Comparison of ENCODE assay signal across 7 cellular contexts in the genomic region with DNA sequence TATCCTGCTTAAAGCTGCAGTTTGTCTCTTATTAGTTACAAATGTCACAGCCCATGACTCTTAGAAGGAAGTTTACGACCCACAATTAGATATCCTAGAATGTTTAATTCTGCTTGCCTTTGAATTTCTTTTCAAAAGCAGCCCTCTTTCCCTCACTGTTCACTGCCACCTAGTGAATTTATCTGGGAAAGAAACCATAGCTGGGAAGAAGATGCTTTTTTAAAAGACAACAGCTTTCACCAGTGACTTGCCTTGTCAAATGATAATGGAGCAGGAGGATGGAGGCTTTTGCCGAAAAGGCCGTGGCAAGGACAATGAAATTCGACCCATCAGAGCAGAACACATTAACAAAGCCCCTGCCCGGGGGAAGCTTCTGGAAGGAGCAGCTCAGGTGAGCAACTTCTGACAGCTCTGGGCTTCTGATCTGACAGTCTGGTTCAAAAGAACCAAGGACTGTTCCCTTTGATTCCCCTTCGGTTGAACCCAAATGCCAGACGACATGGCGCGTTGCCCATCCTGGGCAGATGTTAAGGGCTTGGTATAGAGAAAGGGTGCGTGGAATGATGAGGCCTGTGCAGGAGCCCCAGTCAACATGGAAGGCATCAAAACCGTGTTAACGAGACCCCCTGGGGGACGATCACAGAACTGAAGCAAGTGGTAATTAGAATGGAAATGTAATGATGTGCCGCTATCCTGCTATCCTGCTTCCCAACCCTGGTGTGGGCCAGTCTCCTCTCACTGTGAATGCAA.
DNase-seq lines count a peak whose midpoint lies in the region; ATAC-seq and TF ChIP-seq lines count a peak whose summit lies in the region.

No MANE protein-coding gene starts in this region.

- TF ChIP-seq EP300 in sigmoid colon (IDR thresholded peaks at IDR 0.05) = no peak
- TF ChIP-seq EP300 in suprapubic skin (IDR thresholded peaks at IDR 0.05) = no peak

- no peak overlapping the region for H2AFZ ChIP-seq in PC-9

- intact Hi-C loops in PC-9 (cut with micrococcal nuclease; ENCODE audit: unreplicated experiment) (loop anchor here (1.0 kb wide), 1 partner anchor 306 kb away; no protein-coding TSS in a partner anchor), sigmoid colon (cut with DNase I) (loop anchor here (2.0 kb wide), 1 partner anchor 303 kb away; no protein-coding TSS in a partner anchor)

- POLR2A ChIA-PET in PC-9 (lab: Charles Lee; ENCODE audit: unreplicated experiment) = no interaction called here

- CTCF ChIA-PET in PC-9 (lab: Charles Lee) = interaction anchor here (0.8 to 1.2 kb wide), 2 partner anchors 212 to 303 kb away, joined by 3 to 4 read pairs; no protein-coding TSS in a partner anchor

- WGBS in sigmoid colon, 2 donors = 68 to 69% methylated on average over 14 of the region's 14 CpGs
- 60% methylated on average over 14 of the region's 14 CpGs for WGBS in suprapubic skin

- H3K27ac ChIP-seq in PC-9 = no peak overlapping the region
- no peak overlapping the region for H3K27ac ChIP-seq in sigmoid colon
- H3K27ac ChIP-seq in effector memory CD4-positive, alpha-beta T cell (ENCODE audit: insufficient read depth, low read length, poor library complexity, severe bottlenecking) = no peak overlapping the region
- no peak overlapping the region for H3K27ac ChIP-seq in suprapubic skin

- no peaks in the 10 kb centered on the region for H3K9me2 ChIP-seq in PC-9 (ENCODE audit: insufficient read depth)

- no peaks in the 10 kb centered on the region for H3F3A ChIP-seq in PC-9 (ENCODE audit: insufficient read depth, low read depth)

- no peaks in the 10 kb centered on the region for H4K20me1 ChIP-seq in PC-9 (ENCODE audit: insufficient read depth)

- in situ Hi-C loops in GM13976 (cut with MboI; ENCODE audit: low sequenced_read_pairs, unreplicated experiment) = no loop called here

- H3K4me1 ChIP-seq in PC-9 (replicated peaks; ENCODE audit: insufficient read depth) = peaks cover 6% of the 10 kb centered on the region; the same call in 1 of the 2 replicates
- no peaks in the 10 kb centered on the region for H3K4me1 ChIP-seq in sigmoid colon
- H3K4me1 ChIP-seq in effector memory CD4-positive, alpha-beta T cell (ENCODE audit: control insufficient read depth, insufficient read depth, low read length, poor library complexity, severe bottlenecking) = no peaks in the 10 kb centered on the region
- peaks cover 4% of the 10 kb centered on the region for H3K4me1 ChIP-seq in suprapubic skin

- H3K79me2 ChIP-seq in PC-9 (ENCODE audit: low read depth) = no peaks in the 10 kb centered on the region

- H3K36me3 ChIP-seq in PC-9 (ENCODE audit: low read depth) (no peaks in the 10 kb centered on the region), sigmoid colon (no peaks in the 10 kb centered on the region), suprapubic skin (no peaks in the 10 kb centered on the region)
- no peaks in the 10 kb centered on the region for H3K36me3 ChIP-seq in effector memory CD4-positive, alpha-beta T cell (ENCODE audit: control insufficient read depth, insufficient read depth, low read length)

- ATAC-seq in HG03521 (IDR thresholded peaks at IDR 0.05; ENCODE audit: unreplicated experiment) = no peak

- TF ChIP-seq POLR2A in sigmoid colon (IDR thresholded peaks at IDR 0.05) (no peak), suprapubic skin (IDR thresholded peaks at IDR 0.05) (no peak)

- peak; percentile 31 for DNase-seq in GM13976 (ENCODE audit: low spot score)
- peak in 1 of 2 experiments; percentile 35 for DNase-seq in PC-9
- peak; percentile 62 for DNase-seq in fibroblast of villous mesenchyme (ENCODE audit: low read depth)
- DNase-seq in sigmoid colon = no peak
- DNase-seq in effector memory CD4-positive, alpha-beta T cell = no peak
- DNase-seq in suprapubic skin (ENCODE audit: low spot score in 2 of 2) = no peak

- no peaks in the 10 kb centered on the region for H3K9me3 ChIP-seq in PC-9 (ENCODE audit: insufficient read depth, low read depth)
- H3K9me3 ChIP-seq in sigmoid colon = no peaks in the 10 kb centered on the region
- H3K9me3 ChIP-seq in effector memory CD4-positive, alpha-beta T cell (ENCODE audit: control insufficient read depth, low read length) = no peaks in the 10 kb centered on the region
- no peaks in the 10 kb centered on the region for H3K9me3 ChIP-seq in suprapubic skin

- H3K27me3 ChIP-seq in PC-9 (ENCODE audit: insufficient read depth, low read depth) (no peaks in the 10 kb centered on the region), sigmoid colon (no peaks in the 10 kb centered on the region), suprapubic skin (no peaks in the 10 kb centered on the region)
- H3K27me3 ChIP-seq in effector memory CD4-positive, alpha-beta T cell (replicated peaks; ENCODE audit: control insufficient read depth, insufficient read depth, low read length, poor library complexity, severe bottlenecking) = no peaks in the 10 kb centered on the region

- no peak for TF ChIP-seq CTCF in GM13976 (IDR thresholded peaks at IDR 0.05; ENCODE audit: borderline replicate concordance, control extremely low read depth, extremely low read depth, insufficient read depth, missing control alignments)
- peak; percentile 55 for TF ChIP-seq CTCF in PC-9 (conservative IDR thresholded peaks at IDR 0.05)
- TF ChIP-seq CTCF in fibroblast of villous mesenchyme (IDR thresholded peaks at IDR 0.05; ENCODE audit: insufficient read depth, low read depth, low read length) = peak; percentile 66
- TF ChIP-seq CTCF in sigmoid colon (IDR thresholded peaks at IDR 0.05) = peak in 3 of 4 experiments; percentile 19 to 53 (median 25)
- peak in 1 of 2 donors; percentile 17 for TF ChIP-seq CTCF in suprapubic skin (IDR thresholded peaks at IDR 0.05)

- no TSS peak for BruUV-seq in PC-9 (replicated peaks; lab: Mats Ljungman, UMichigan)

- H3K4me3 ChIP-seq in PC-9 (no peak overlapping the region), fibroblast of villous mesenchyme (ENCODE audit: low read depth, low read length) (no peak overlapping the region), sigmoid colon (no peak overlapping the region), suprapubic skin (no peak overlapping the region)
- H3K4me3 ChIP-seq in effector memory CD4-positive, alpha-beta T cell (ENCODE audit: insufficient read depth, low read depth, low read length, poor library complexity, severe bottlenecking) = no peak overlapping the region

- no peak overlapping the region for H3K4me2 ChIP-seq in PC-9

Comparison
In these comparisons a context has a peak if more than half of its experiments do, and no peak if none do; other contexts are left out.
1. DNase-seq: peak in GM13976 (single experiment) and fibroblast of villous mesenchyme (single experiment); none in sigmoid colon (single experiment), effector memory CD4-positive, alpha-beta T cell (0 of 3) and suprapubic skin (0 of 2).